7 cellular contexts compared by ENCODE assay signal in genomic region chr7:68119411-68119810, GRCh38.
"Had no signal": no experiment of that assay in that cellular context is flagged by ENCODE, and none has a peak within 500 bp of the region (broad histone marks: within the 10 kb centered on the region; RNA-seq: fewer than 3 reads in every experiment).

No MANE protein-coding gene starts in this region.

- H3K27me3 Mint-ChIP-seq: IgD-negative memory B cell had no signal

- H3K4me1 Mint-ChIP-seq: IgD-negative memory B cell had no signal

- ATAC-seq: HepG2, K562 had no signal

- H3K27ac ChIP-seq: HL-60 had no signal

- H3K4me3 ChIP-seq: K562 had no signal

- DNase-seq: IMR-90, KBM-7, KG1 had no signal

- H3K36me3 Mint-ChIP-seq: IgD-negative memory B cell had no signal

- H3K27ac Mint-ChIP-seq: IgD-negative memory B cell had no signal

- H3K4me3 Mint-ChIP-seq: IgD-negative memory B cell had no signal
